In genomic region chr4:20615492-20616136, GRCh38 we compare ENCODE assay signal across 16 cellular contexts.
DNase-seq lines count a peak whose midpoint lies in the region; ATAC-seq, FAIRE-seq and TF ChIP-seq lines count a peak whose summit lies in the region.
"Had no signal": no experiment of that assay in that cellular context is flagged by ENCODE, and none has a peak within 500 bp of the region (broad histone marks: within the 10 kb centered on the region; RNA-seq: fewer than 3 reads in every experiment).

No MANE protein-coding gene starts in this region.

- POLR2A ChIA-PET in IMR-90 (lab: Charles Lee; ENCODE audit: unreplicated experiment): no interaction called here
- POLR2A ChIA-PET in HepG2 (lab: Yijun Ruan, JAX): no interaction called here

- H2AK9ac ChIP-seq in IMR-90 (replicated peaks; ENCODE audit: low read depth, low read length, poor library complexity): no peak overlapping the region

- no peak for TF ChIP-seq EP300 in HepG2 (IDR thresholded peaks at IDR 0.05; ENCODE audit: low read depth in 2 of 2, low read length in 2 of 2)
- no peak for TF ChIP-seq EP300 in HepG2 (CRISPR knock-in tag; IDR thresholded peaks at IDR 0.05; ENCODE audit: borderline replicate concordance)

- no peak for FAIRE-seq in HepG2 (lab: Jason Lieb, UNC)
- FAIRE-seq: frontal cortex had no signal

- TF ChIP-seq RAD21 in IMR-90 (IDR thresholded peaks at IDR 0.05; ENCODE audit: low read length) (no peak), HepG2 (CRISPR knock-in tag; IDR thresholded peaks at IDR 0.05) (no peak)

- H3K23ac ChIP-seq in IMR-90 (ENCODE audit: low read depth, low read length): no peak overlapping the region

- no peak overlapping the region for H2BK120ac ChIP-seq in IMR-90 (ENCODE audit: low read depth, low read length)

- H3K9me3 ChIP-seq in IMR-90 (ENCODE audit: control insufficient read depth, insufficient read depth, low read length) (no peaks in the 10 kb centered on the region), HepG2 (ENCODE audit: low read length) (no peaks in the 10 kb centered on the region)

- TF ChIP-seq CTCF in AG10803 (conservative IDR thresholded peaks at IDR 0.05; ENCODE audit: low read length): no peak
- no peak for TF ChIP-seq CTCF in IMR-90 (conservative IDR thresholded peaks at IDR 0.05; ENCODE audit: low read depth, low read length)
- TF ChIP-seq CTCF in HepG2 (CRISPR knock-in tag; IDR thresholded peaks at IDR 0.05): no peak

- no CpG with 5 or more reads among the region's 6 CpGs for WGBS in IMR-90 (ENCODE audit: extremely low coverage in 2 of 2, insufficient read length in 1 of 2), 2 experiments
- WGBS in HepG2 (ENCODE audit: low lambda C conversion rate): 6% methylated on average over 6 of the region's 6 CpGs

- H3K4me1 Mint-ChIP-seq in activated naive CD4-positive, alpha-beta T cell treated with anti-CD3 and anti-CD28 coated beads, Interleukin-2, amount 10 ng/mL, durations not matched to agents 7 days and 5 days: no peaks in the 10 kb centered on the region

- H3K4me1 ChIP-seq in IMR-90 (ENCODE audit: control insufficient read depth, insufficient read depth, low read length): peaks cover 4% of the 10 kb centered on the region; the same call in 1 of the 2 replicates
- H3K4me1 ChIP-seq in HepG2 (ENCODE audit: insufficient read depth, low read length): no peaks in the 10 kb centered on the region

- no peaks in the 10 kb centered on the region for H3K27me3 ChIP-seq in IMR-90 (ENCODE audit: control insufficient read depth, insufficient read depth, low read length)
- no peaks in the 10 kb centered on the region for H3K27me3 ChIP-seq in HepG2 (ENCODE audit: control insufficient read depth in 1 of 2, insufficient read depth in 2 of 2, low read length in 2 of 2)

- H4K5ac ChIP-seq in IMR-90 (ENCODE audit: low read depth, low read length): no peak overlapping the region

- no peaks in the 10 kb centered on the region for H3K79me2 ChIP-seq in HepG2 (ENCODE audit: insufficient read depth, low read length)

- H3K9ac ChIP-seq in IMR-90 (ENCODE audit: low read depth, low read length) (no peak overlapping the region), HepG2 (ENCODE audit: insufficient read depth, low read depth, low read length) (no peak overlapping the region)

- H3K9me3 Mint-ChIP-seq in activated naive CD4-positive, alpha-beta T cell treated with anti-CD3 and anti-CD28 coated beads, Interleukin-2, amount 10 ng/mL, durations not matched to agents 7 days and 5 days: no peaks in the 10 kb centered on the region

- no peak overlapping the region for H3K18ac ChIP-seq in IMR-90 (ENCODE audit: low read depth, low read length)

- peaks cover 4% of the 10 kb centered on the region; the same call in 1 of the 2 replicates for H3K9me1 ChIP-seq in IMR-90 (ENCODE audit: insufficient read depth, low read length)

- in situ Hi-C loops in IMR-90 (cut with MboI; ENCODE audit: low sequenced_read_pairs) (no loop called here), HepG2 (cut with HindIII; ENCODE audit: extremely low pct_ligation_motif_present, low pct_unique_long_range_greater_than_20kb) (no loop called here)

- H2AFZ ChIP-seq in IMR-90 (replicated peaks; ENCODE audit: low read length, poor library complexity): no peak overlapping the region
- H2AFZ ChIP-seq in HepG2 (ENCODE audit: low read length): no peak overlapping the region

- no peaks in the 10 kb centered on the region for H3K36me3 ChIP-seq in IMR-90 (ENCODE audit: control insufficient read depth, insufficient read depth, low read length)
- no peaks in the 10 kb centered on the region for H3K36me3 ChIP-seq in HepG2 (replicated peaks in 1 of 2; ENCODE audit: control insufficient read depth in 1 of 2, insufficient read depth in 2 of 2, low read length in 2 of 2)

- TF ChIP-seq POLR2A in IMR-90 (IDR thresholded peaks at IDR 0.05; ENCODE audit: low read depth, low read length): no peak
- TF ChIP-seq POLR2A in HepG2 (IDR thresholded peaks at IDR 0.05; ENCODE audit: insufficient read depth in 1 of 2, low read depth in 2 of 2, low read length in 2 of 2): no peak

- no peak overlapping the region for H2BK15ac ChIP-seq in IMR-90 (ENCODE audit: low read depth, low read length)

- no peak overlapping the region for H3K4me3 Mint-ChIP-seq in activated naive CD4-positive, alpha-beta T cell treated with anti-CD3 and anti-CD28 coated beads, Interleukin-2, amount 10 ng/mL, durations not matched to agents 7 days and 5 days

- no peak overlapping the region for H3K4me3 ChIP-seq in AG10803 (ENCODE audit: low read length)
- H3K4me3 ChIP-seq in IMR-90 (ENCODE audit: insufficient read depth, low read depth, low read length): no peak overlapping the region
- H3K4me3 ChIP-seq in HepG2 (replicated peaks in 1 of 3; ENCODE audit: insufficient read depth in 1 of 3, low read depth in 2 of 3, low read length in 3 of 3): no peak overlapping the region

- H2BK5ac ChIP-seq in IMR-90 (ENCODE audit: low read depth, low read length, poor library complexity, severe bottlenecking): no peak overlapping the region

- peak; percentile 26 for DNase-seq in AG10803 (ENCODE audit: low read depth)
- DNase-seq in IMR-90: no peak
- DNase-seq in astrocyte of the hippocampus (ENCODE audit: low read depth, low spot score): peak; percentile 52
- DNase-seq in HepG2 (ENCODE audit: low spot score): peak; percentile 1
- no peak for DNase-seq in hepatic stellate cell (ENCODE audit: low spot score)
- no peak for DNase-seq in activated naive CD4-positive, alpha-beta T cell treated with anti-CD3 and anti-CD28 coated beads, Interleukin-2, amount 10 ng/mL, durations not matched to agents 7 days and 5 days
- DNase-seq: activated CD8-positive, alpha-beta memory T cell treated with anti-CD3 and anti-CD28 coated beads for 24 hours; activated gamma-delta T cell treated with Interleukin-2 at 50 U/mL for 16 hours; DMS153; MV-4-11; NCI-H2171; occipital lobe; stimulated activated naive CD4-positive, alpha-beta T cell had no signal

- H2BK20ac ChIP-seq in IMR-90 (ENCODE audit: low read depth, low read length): no peak overlapping the region

- CTCF ChIA-PET in IMR-90 (lab: Yijun Ruan, JAX) (no interaction called here), HepG2 (lab: Yijun Ruan, JAX; ENCODE audit: low intra/inter-chr PET ratio, low total read pairs) (no interaction called here)
- CTCF ChIA-PET in activated naive CD4-positive, alpha-beta T cell treated with anti-CD3 and anti-CD28 coated beads, Interleukin-2, amount 10 ng/mL, durations not matched to agents 7 days and 5 days (lab: Charles Lee): no interaction called here

- no peak overlapping the region for H3K56ac ChIP-seq in IMR-90 (ENCODE audit: extremely low read depth, insufficient read depth, low read length)

- H4K91ac ChIP-seq in IMR-90 (ENCODE audit: insufficient read depth, low read depth, low read length): no peak overlapping the region

- BruUV-seq in IMR-90 (replicated peaks; lab: Mats Ljungman, UMichigan) (no TSS peak), HepG2 (replicated peaks; lab: Mats Ljungman, UMichigan) (no TSS peak)

- intact Hi-C loops in IMR-90 (cut with micrococcal nuclease): no loop called here
- intact Hi-C loops in HepG2 (cut with micrococcal nuclease; ENCODE audit: unreplicated experiment): no loop called here

- no peaks in the 10 kb centered on the region for H3K36me3 Mint-ChIP-seq in activated naive CD4-positive, alpha-beta T cell treated with anti-CD3 and anti-CD28 coated beads, Interleukin-2, amount 10 ng/mL, durations not matched to agents 7 days and 5 days

- H3K4me2 ChIP-seq in IMR-90 (ENCODE audit: low read depth, low read length) (no peak overlapping the region), HepG2 (ENCODE audit: low read depth, low read length) (no peak overlapping the region)

- no peaks in the 10 kb centered on the region for H3K79me1 ChIP-seq in IMR-90 (ENCODE audit: low read depth in 1 of 2, low read length in 2 of 2)

- dilution Hi-C loops in IMR-90 (cut with HindIII; ENCODE audit: low sequenced_read_pairs, unreplicated experiment): no loop called here

- H3K14ac ChIP-seq in IMR-90 (replicated peaks; ENCODE audit: low read depth, low read length): no peak overlapping the region; the same call in 1 of the 2 replicates

- no peak overlapping the region for H3K4ac ChIP-seq in IMR-90 (ENCODE audit: low read depth, low read length)

- H3K27me3 Mint-ChIP-seq in activated naive CD4-positive, alpha-beta T cell treated with anti-CD3 and anti-CD28 coated beads, Interleukin-2, amount 10 ng/mL, durations not matched to agents 7 days and 5 days: no peaks in the 10 kb centered on the region

- no peak overlapping the region for H2AK5ac ChIP-seq in IMR-90 (ENCODE audit: low read depth, low read length)

- H4K8ac ChIP-seq in IMR-90 (ENCODE audit: low read depth in 2 of 2, low read length in 2 of 2): no peak overlapping the region

- H3K27ac Mint-ChIP-seq in activated naive CD4-positive, alpha-beta T cell treated with anti-CD3 and anti-CD28 coated beads, Interleukin-2, amount 10 ng/mL, durations not matched to agents 7 days and 5 days: no peak overlapping the region

- H3K27ac ChIP-seq in IMR-90 (ENCODE audit: insufficient read depth, low read length): no peak overlapping the region
- H3K27ac ChIP-seq in HepG2 (ENCODE audit: extremely low read length, insufficient read depth, low read length): no peak overlapping the region

- ATAC-seq in IMR-90 (ENCODE audit: low read depth) (peak; percentile 42), HepG2 (no peak), GM18520 (IDR thresholded peaks at IDR 0.05; ENCODE audit: unreplicated experiment) (no peak), GM18861 (IDR thresholded peaks at IDR 0.05; ENCODE audit: unreplicated experiment) (no peak)

- no peaks in the 10 kb centered on the region for H4K20me1 ChIP-seq in IMR-90 (ENCODE audit: insufficient read depth, low read length)
- no peaks in the 10 kb centered on the region for H4K20me1 ChIP-seq in HepG2 (ENCODE audit: insufficient read depth, low read length)

TF ChIP-seq in IMR-90, 13 proteins besides CTCF, POLR2A, EP300 and RAD21:
- no peak for TF ChIP-seq BHLHE40 (IDR thresholded peaks at IDR 0.05; ENCODE audit: low read depth, low read length)
- no peak for TF ChIP-seq FOS (IDR thresholded peaks at IDR 0.05; ENCODE audit: low read depth, low read length)

TF ChIP-seq in HepG2, 621 proteins besides CTCF, POLR2A, EP300 and RAD21 (continues in another document):
- TF ChIP-seq PHB2 (IDR thresholded peaks at IDR 0.05; ENCODE audit: partially characterized antibody): no peak
- no peak for TF ChIP-seq ZSCAN30 (CRISPR knock-in tag; IDR thresholded peaks at IDR 0.05)
- no peak for TF ChIP-seq GRHL1 (CRISPR knock-in tag; conservative IDR thresholded peaks at IDR 0.05)

Comparison
In these comparisons a context has a peak if more than half of its experiments do, and no peak if none do; other contexts are left out.
1. DNase-seq: peak in AG10803 (single experiment), astrocyte of the hippocampus (single experiment) and HepG2 (single experiment); none in IMR-90 (single experiment), hepatic stellate cell (single experiment) and activated naive CD4-positive, alpha-beta T cell treated with anti-CD3 and anti-CD28 coated beads, Interleukin-2, amount 10 ng/mL, durations not matched to agents 7 days and 5 days (single experiment).